ENCODE assay signal across 18 cellular contexts in the genomic region with DNA sequence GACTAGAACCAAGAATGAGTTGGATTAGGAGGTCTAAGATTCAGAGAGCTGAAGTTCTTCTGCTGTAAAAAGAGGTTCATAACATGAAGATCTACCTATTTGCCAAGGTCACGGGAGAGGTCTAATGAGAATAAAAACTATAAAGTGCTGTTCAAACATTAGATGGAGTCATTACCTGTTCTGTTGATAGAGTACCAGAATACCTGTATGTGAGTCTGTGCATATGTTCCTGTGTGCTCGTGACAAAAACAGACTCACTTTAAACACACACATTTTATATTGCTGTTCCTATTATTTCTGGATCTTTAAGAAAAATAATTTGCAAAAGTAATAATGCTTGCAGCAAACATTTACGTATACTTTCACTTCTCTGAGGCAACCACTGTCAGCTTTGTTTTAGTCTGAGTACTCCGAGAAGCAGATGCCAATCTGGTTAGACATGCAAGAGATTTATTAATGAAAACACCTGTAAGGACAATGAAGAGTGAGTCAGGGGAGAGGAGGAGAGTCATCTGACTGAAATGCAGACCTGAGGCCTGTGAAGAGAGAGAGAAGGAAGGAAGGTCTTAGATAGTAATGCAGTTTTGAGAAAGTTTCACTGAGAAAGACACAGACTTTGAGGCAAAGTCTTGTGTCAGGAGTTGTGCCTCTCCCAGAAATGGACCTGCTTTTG.
DNase-seq lines count a peak whose midpoint lies in the region; ATAC-seq and TF ChIP-seq lines count a peak whose summit lies in the region.
"Had no signal": no experiment of that assay in that cellular context is flagged by ENCODE, and none has a peak within 500 bp of the region (broad histone marks: within the 10 kb centered on the region; RNA-seq: fewer than 3 reads in every experiment).

No MANE protein-coding gene starts in this region.

- peak overlapping the region; percentile 3 for H3K4me3 Mint-ChIP-seq in Calu3 (ENCODE audit: low read depth, unreplicated experiment)
- H3K4me3 Mint-ChIP-seq in chondrocyte (ENCODE audit: unreplicated experiment): no peak overlapping the region
- H3K4me3 Mint-ChIP-seq: activated CD4-positive, alpha-beta T cell treated with anti-CD3 and anti-CD28 coated beads, Interleukin-2, amount 10 ng/mL, durations not matched to agents 7 days and 5 days; CD8-positive, alpha-beta memory T cell; natural killer cell had no signal

- TF ChIP-seq CTCF in Calu3 (IDR thresholded peaks at IDR 0.05; ENCODE audit: unreplicated experiment) (no peak), LNCaP clone FGC (IDR thresholded peaks at IDR 0.05; ENCODE audit: control insufficient read depth, extremely low read depth, insufficient read depth) (no peak), chondrocyte (IDR thresholded peaks at IDR 0.05) (no peak)

- CTCF ChIA-PET in Calu3 (lab: Charles Lee): no interaction called here

- DNase-seq in Calu3 (peak; percentile 24), LNCaP clone FGC (ENCODE audit: low read depth) (peak; percentile 32), SW480 (ENCODE audit: low spot score) (peak; percentile 34), left colon (no peak), NCI-H1417 treated with DMSO at 0.1 percent for 48 hours (lab: John Stamatoyannopoulos, UW) (no peak), chondrocyte (ENCODE audit: low spot score) (no peak)
- DNase-seq: activated CD4-positive, alpha-beta T cell treated with anti-CD3 and anti-CD28 coated beads, Interleukin-2, amount 10 ng/mL, durations not matched to agents 7 days and 5 days; activated naive CD4-positive, alpha-beta T cell; aorta; CD8-positive, alpha-beta memory T cell; Karpas-422; natural killer cell; NCI-H446; posterior cingulate gyrus; stimulated activated CD4-positive, alpha-beta T cell treated with anti-CD3 and anti-CD28 coated beads, Interleukin-4, amount 100 ng/mL, for 1 hour had no signal

- ATAC-seq in left colon (peak; percentile 53), HG03432 (IDR thresholded peaks at IDR 0.05; ENCODE audit: unreplicated experiment) (no peak), GM19455 (IDR thresholded peaks at IDR 0.05; ENCODE audit: unreplicated experiment) (no peak)
- ATAC-seq: natural killer cell had no signal

- H3K27ac Mint-ChIP-seq in Calu3 (ENCODE audit: unreplicated experiment) (peak overlapping the region; percentile 61), chondrocyte (ENCODE audit: unreplicated experiment) (no peak overlapping the region)
- H3K27ac Mint-ChIP-seq: activated CD4-positive, alpha-beta T cell treated with anti-CD3 and anti-CD28 coated beads, Interleukin-2, amount 10 ng/mL, durations not matched to agents 7 days and 5 days; CD8-positive, alpha-beta memory T cell; natural killer cell had no signal

- H3K36me3 Mint-ChIP-seq in Calu3 (ENCODE audit: insufficient read depth, unreplicated experiment) (no peaks in the 10 kb centered on the region), chondrocyte (ENCODE audit: low read depth) (no peaks in the 10 kb centered on the region)
- H3K36me3 Mint-ChIP-seq: CD8-positive, alpha-beta memory T cell; natural killer cell had no signal

- H3K9me3 Mint-ChIP-seq in Calu3 (ENCODE audit: low read depth, unreplicated experiment): no peaks in the 10 kb centered on the region
- H3K9me3 Mint-ChIP-seq in chondrocyte (ENCODE audit: low read depth): peaks cover 8% of the 10 kb centered on the region

- H3K4me1 Mint-ChIP-seq in Calu3 (ENCODE audit: low read depth, unreplicated experiment) (peaks cover 25% of the 10 kb centered on the region), chondrocyte (ENCODE audit: low read depth) (no peaks in the 10 kb centered on the region)
- H3K4me1 Mint-ChIP-seq: activated CD4-positive, alpha-beta T cell treated with anti-CD3 and anti-CD28 coated beads, Interleukin-2, amount 10 ng/mL, durations not matched to agents 7 days and 5 days; CD8-positive, alpha-beta memory T cell; natural killer cell had no signal

- no peak overlapping the region for H3K4me3 ChIP-seq in LNCaP clone FGC (ENCODE audit: low read depth, low read length)
- H3K4me3 ChIP-seq: SK-N-MC had no signal

- no peaks in the 10 kb centered on the region for H3K27me3 Mint-ChIP-seq in Calu3 (ENCODE audit: unreplicated experiment)
- no peaks in the 10 kb centered on the region for H3K27me3 Mint-ChIP-seq in chondrocyte (ENCODE audit: low read depth)
- H3K27me3 Mint-ChIP-seq: activated CD4-positive, alpha-beta T cell treated with anti-CD3 and anti-CD28 coated beads, Interleukin-2, amount 10 ng/mL, durations not matched to agents 7 days and 5 days had no signal

- intact Hi-C loops in Calu3 (cut with micrococcal nuclease; ENCODE audit: unreplicated experiment) (loop anchor here (2.0 kb wide), 2 partner anchors 13 to 57 kb away; no protein-coding TSS in a partner anchor), left colon (cut with DNase I, micrococcal nuclease) (no loop called here)

- BruUV-seq in Calu3 (replicated peaks; lab: Mats Ljungman, UMichigan): no TSS peak

Comparison
In these comparisons a context has a peak if more than half of its experiments do, and no peak if none do; other contexts are left out.
1. DNase-seq: peak in Calu3 (single experiment), LNCaP clone FGC (single experiment) and SW480 (single experiment); none in left colon (0 of 2), NCI-H1417 treated with DMSO at 0.1 percent for 48 hours (single experiment) and chondrocyte (single experiment).